In genomic region chr17:34980353-34980680, GRCh38 we compare ENCODE assay signal across 8 cellular contexts. TPM values are rescaled to one million over a fixed set of nuclear protein-coding genes. Genes with fewer than 3 reads are reported as not detected.
DNase-seq lines count a peak whose midpoint lies in the region; ATAC-seq and TF ChIP-seq lines count a peak whose summit lies in the region.

Gene LIG3, plus strand, starts transcription at chr17:34980512. Its CDS starts 2,494 bp downstream, at chr17:34983006.

- no peaks in the 10 kb centered on the region for H4K20me1 ChIP-seq in OCI-LY1 (ENCODE audit: insufficient read depth, low read length)

- intact Hi-C loops in Calu3 (cut with micrococcal nuclease; ENCODE audit: unreplicated experiment): loop anchor here (2.0 kb wide), 2 partner anchors 438 to 560 kb away; no protein-coding TSS in a partner anchor

- peaks cover 19% of the 10 kb centered on the region for H3K4me1 ChIP-seq in OCI-LY1 (ENCODE audit: insufficient read depth, low read length, severe bottlenecking)

- no peaks in the 10 kb centered on the region for H3F3A ChIP-seq in OCI-LY1 (ENCODE audit: insufficient read depth, low read length)

- H3K36me3 Mint-ChIP-seq in Calu3 (ENCODE audit: insufficient read depth, unreplicated experiment) (peaks cover 19% of the 10 kb centered on the region), endothelial cell (ENCODE audit: low read depth, unreplicated experiment) (peaks cover 4% of the 10 kb centered on the region), mesothelial cell of epicardium (peaks cover 6% of the 10 kb centered on the region)

- peak; percentile 82 for ATAC-seq in GM21515 (IDR thresholded peaks at IDR 0.05; ENCODE audit: unreplicated experiment)

- H3K27me3 ChIP-seq in OCI-LY1 (ENCODE audit: insufficient read depth, low read length): no peaks in the 10 kb centered on the region

- peak within 1 kb of the TSS; percentile 95 for H3K9ac ChIP-seq in OCI-LY1 (ENCODE audit: low read length)

- H3K4me3 ChIP-seq in OCI-LY1 (ENCODE audit: low read depth, low read length, poor library complexity, severe bottlenecking): peak within 1 kb of the TSS; percentile 86

- BruUV-seq in Calu3 (replicated peaks; lab: Mats Ljungman, UMichigan): no TSS peak

- H3K27ac Mint-ChIP-seq in Calu3 (ENCODE audit: unreplicated experiment) (peak within 1 kb of the TSS; percentile 95), endothelial cell (ENCODE audit: unreplicated experiment) (peak within 1 kb of the TSS; percentile 95), mesothelial cell of epicardium (peak within 1 kb of the TSS; percentile 99)

- no peaks in the 10 kb centered on the region for H3K9me3 ChIP-seq in OCI-LY1 (ENCODE audit: low read length)

- peak within 1 kb of the TSS; percentile 88 for H3K4me2 ChIP-seq in OCI-LY1 (ENCODE audit: low read length)

- H3K9me3 Mint-ChIP-seq in Calu3 (ENCODE audit: low read depth, unreplicated experiment): no peaks in the 10 kb centered on the region
- no peaks in the 10 kb centered on the region for H3K9me3 Mint-ChIP-seq in endothelial cell (ENCODE audit: unreplicated experiment)
- H3K9me3 Mint-ChIP-seq in mesothelial cell of epicardium: no peaks in the 10 kb centered on the region

- no peak for TF ChIP-seq CTCF in Calu3 (IDR thresholded peaks at IDR 0.05; ENCODE audit: unreplicated experiment)
- no peak for TF ChIP-seq CTCF in OCI-LY1 (IDR thresholded peaks at IDR 0.05; ENCODE audit: low read length)
- no peak for TF ChIP-seq CTCF in endothelial cell (IDR thresholded peaks at IDR 0.05; ENCODE audit: unreplicated experiment)
- no peak for TF ChIP-seq CTCF in mesothelial cell of epicardium (IDR thresholded peaks at IDR 0.05; ENCODE audit: unreplicated experiment)

- DNase-seq in Calu3: peak; percentile 96
- peak; percentile 97 for DNase-seq in HuH-7 (ENCODE audit: low spot score)
- DNase-seq in activated CD8-positive, alpha-beta memory T cell treated with anti-CD3 and anti-CD28 coated beads, Interleukin-2, amount 50 U/mL, for 4 hours: peak; percentile 96
- DNase-seq in endothelial cell (ENCODE audit: low spot score): peak; percentile 93
- peak; percentile 88 to 96 for DNase-seq in mesothelial cell of epicardium (ENCODE audit: low spot score in 2 of 2, unreplicated experiment in 2 of 2)
- DNase-seq in stimulated activated CD8-positive, alpha-beta memory T cell treated with anti-CD3 and anti-CD28 coated beads, Interleukin-15, amount 100 ng/mL, for 4 hours (ENCODE audit: low read depth in 2 of 2): peak; percentile 90 to 91

- CTCF ChIA-PET in Calu3 (lab: Charles Lee): interaction anchor here (0.8 to 2.9 kb wide), 5 partner anchors 29 to 437 kb away, joined by 3 to 9 read pairs (median 5); no protein-coding TSS in a partner anchor

- H2AFZ ChIP-seq in OCI-LY1 (ENCODE audit: low read length): peak within 1 kb of the TSS; percentile 39; the same call in 1 of the 2 replicates

- H3K36me3 ChIP-seq in OCI-LY1 (ENCODE audit: insufficient read depth, low read length): peaks cover 2% of the 10 kb centered on the region; the same call in 1 of the 2 replicates

- H3K4me1 Mint-ChIP-seq in Calu3 (ENCODE audit: low read depth, unreplicated experiment) (peaks cover 12% of the 10 kb centered on the region), endothelial cell (ENCODE audit: unreplicated experiment) (peaks cover 21% of the 10 kb centered on the region), mesothelial cell of epicardium (peaks cover 36% of the 10 kb centered on the region)

- peaks cover 6% of the 10 kb centered on the region; the same call in 1 of the 2 replicates for H3K79me2 ChIP-seq in OCI-LY1 (ENCODE audit: insufficient read depth, low read length)

- H3K9me2 ChIP-seq in OCI-LY1 (ENCODE audit: low read depth, low read length): no peaks in the 10 kb centered on the region

- H3K27me3 Mint-ChIP-seq in Calu3 (ENCODE audit: unreplicated experiment) (no peaks in the 10 kb centered on the region), endothelial cell (ENCODE audit: unreplicated experiment) (peaks cover 7% of the 10 kb centered on the region), mesothelial cell of epicardium (ENCODE audit: low read depth) (no peaks in the 10 kb centered on the region)

- H3K4me3 Mint-ChIP-seq in Calu3 (ENCODE audit: low read depth, unreplicated experiment): peak within 1 kb of the TSS; percentile 87
- H3K4me3 Mint-ChIP-seq in endothelial cell (ENCODE audit: unreplicated experiment): peak within 1 kb of the TSS; percentile 95
- H3K4me3 Mint-ChIP-seq in mesothelial cell of epicardium: peak within 1 kb of the TSS; percentile 88

- peak within 1 kb of the TSS; percentile 44 for H3K27ac ChIP-seq in OCI-LY1 (ENCODE audit: low read depth, low read length, poor library complexity, severe bottlenecking)

RNA-seq across cellular contexts. Expression of gene LIG3, which starts in this region (rescaled TPM):
- total RNA-seq in Calu3 (2022): 25.8 and 30.0 TPM in 2 replicates
- total RNA-seq in endothelial cell (ENCODE audit: unreplicated experiment): 42.1 TPM
- 84.4 to 93.1 TPM (median 92.2 TPM) in 3 replicates for total RNA-seq in mesothelial cell of epicardium

Comparison
In these comparisons a context has a peak if more than half of its experiments do, and no peak if none do; other contexts are left out.
1. Peak in every context shown above with its lines: DNase-seq, ATAC-seq, H3K4me3 ChIP-seq and H3K27ac ChIP-seq.